In the genomic region with DNA sequence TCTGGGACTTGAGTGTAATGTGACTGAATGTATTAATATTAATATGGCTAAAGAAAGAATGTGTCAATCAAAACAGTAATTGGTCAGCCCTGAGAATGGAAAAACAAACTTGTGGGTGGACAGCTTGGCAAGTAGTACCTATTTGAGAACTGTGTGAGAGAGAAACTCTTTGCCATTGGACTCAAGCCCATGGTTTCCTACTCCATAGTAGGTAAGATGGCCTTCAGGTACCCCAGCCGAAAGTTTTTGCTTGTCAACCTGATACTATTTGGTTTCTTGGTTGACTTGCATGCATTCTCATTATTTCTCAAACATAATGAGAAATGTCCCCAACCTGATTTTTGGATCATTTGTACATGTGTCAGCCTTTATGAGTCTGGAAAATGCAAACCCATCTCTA, we compare ENCODE assay signal across 37 cellular contexts.
"Had no signal": no experiment of that assay in that cellular context is flagged by ENCODE, and none has a peak within 500 bp of the region (broad histone marks: within the 10 kb centered on the region; RNA-seq: fewer than 3 reads in every experiment).

No MANE protein-coding gene starts in this region.

- H3K27me3 Mint-ChIP-seq: activated naive CD4-positive, alpha-beta T cell treated with anti-CD3 and anti-CD28 coated beads, Interleukin-2, amount 10 ng/mL, durations not matched to agents 7 days and 5 days; activated naive CD4-positive, alpha-beta T cell treated with anti-CD3 and anti-CD28 coated beads, Interleukin-2, amount 50 U/mL, for 24 hours; activated naive CD8-positive, alpha-beta T cell; activated naive CD8-positive, alpha-beta T cell treated with anti-CD3 and anti-CD28 coated beads, Interleukin-2, amount 10 ng/mL, durations not matched to agents 7 days and 5 days; activated naive CD8-positive, alpha-beta T cell treated with anti-CD3 and anti-CD28 coated beads, Interleukin-2, amount 50 U/mL, for 24 hours; activated T-cell treated with anti-CD3 and anti-CD28 coated beads, Interleukin-2, amount 50 U/mL, for 24 hours; activated T-helper 17 cell treated with anti-CD3 and anti-CD28 coated beads, Interleukin-2, amount 50 U/mL, for 72 hours; brain; central memory CD8-positive, alpha-beta T cell had no signal

- H3K4me3 Mint-ChIP-seq: activated naive CD4-positive, alpha-beta T cell treated with anti-CD3 and anti-CD28 coated beads for 36 hours; activated naive CD4-positive, alpha-beta T cell treated with anti-CD3 and anti-CD28 coated beads, Interleukin-2, amount 10 ng/mL, durations not matched to agents 7 days and 5 days; activated naive CD4-positive, alpha-beta T cell treated with anti-CD3 and anti-CD28 coated beads, Interleukin-2, amount 50 U/mL, for 24 hours; activated naive CD8-positive, alpha-beta T cell; activated naive CD8-positive, alpha-beta T cell treated with anti-CD3 and anti-CD28 coated beads, Interleukin-2, amount 10 ng/mL, durations not matched to agents 7 days and 5 days; activated naive CD8-positive, alpha-beta T cell treated with anti-CD3 and anti-CD28 coated beads, Interleukin-2, amount 50 U/mL, for 24 hours; activated T-cell treated with anti-CD3 and anti-CD28 coated beads, Interleukin-2, amount 50 U/mL, for 24 hours; activated T-cell treated with anti-CD3 and anti-CD28 coated beads, Interleukin-2, amount 50 U/mL, for 4 hours; activated T-cell treated with anti-CD3 and anti-CD28 coated beads, Interleukin-2, amount 50 U/mL, for 72 hours; activated T-helper 1 cell treated with anti-CD3 and anti-CD28 coated beads, Interleukin-12 subunit alpha, Interleukin-12 subunit beta, Interleukin-2, Interleukin-4 antibody, amounts not matched to agents 30 ng/mL and 10 ng/mL and 1 ng/mL, durations not matched to agents 14 hours and 24 hours and 36 hours; activated T-helper 17 cell treated with anti-CD3 and anti-CD28 coated beads, Interleukin-2, amount 50 U/mL, for 72 hours; brain; central memory CD8-positive, alpha-beta T cell had no signal

- H3K4me1 Mint-ChIP-seq: activated naive CD4-positive, alpha-beta T cell treated with anti-CD3 and anti-CD28 coated beads, Interleukin-2, amount 10 ng/mL, durations not matched to agents 7 days and 5 days; activated naive CD4-positive, alpha-beta T cell treated with anti-CD3 and anti-CD28 coated beads, Interleukin-2, amount 50 U/mL, for 24 hours; activated naive CD8-positive, alpha-beta T cell treated with anti-CD3 and anti-CD28 coated beads, Interleukin-2, amount 10 ng/mL, durations not matched to agents 7 days and 5 days; activated naive CD8-positive, alpha-beta T cell treated with anti-CD3 and anti-CD28 coated beads, Interleukin-2, amount 50 U/mL, for 24 hours; activated T-helper 17 cell treated with anti-CD3 and anti-CD28 coated beads, Interleukin-2, amount 50 U/mL, for 72 hours; brain; central memory CD8-positive, alpha-beta T cell had no signal

- H3K36me3 Mint-ChIP-seq: activated naive CD4-positive, alpha-beta T cell treated with anti-CD3 and anti-CD28 coated beads, Interleukin-2, amount 10 ng/mL, durations not matched to agents 7 days and 5 days; activated naive CD4-positive, alpha-beta T cell treated with anti-CD3 and anti-CD28 coated beads, Interleukin-2, amount 50 U/mL, for 24 hours; activated naive CD4-positive, alpha-beta T cell treated with anti-CD3 and anti-CD28 coated beads, Interleukin-2, amount 50 U/mL, for 72 hours; activated naive CD8-positive, alpha-beta T cell; activated naive CD8-positive, alpha-beta T cell treated with anti-CD3 and anti-CD28 coated beads, Interleukin-2, amount 10 ng/mL, durations not matched to agents 7 days and 5 days; brain had no signal

- FAIRE-seq: astrocyte, bronchial epithelial cell, colon had no signal

- H3K9me3 Mint-ChIP-seq: activated naive CD4-positive, alpha-beta T cell treated with anti-CD3 and anti-CD28 coated beads for 36 hours; activated naive CD4-positive, alpha-beta T cell treated with anti-CD3 and anti-CD28 coated beads, Interleukin-2, amount 10 ng/mL, durations not matched to agents 7 days and 5 days; activated naive CD4-positive, alpha-beta T cell treated with anti-CD3 and anti-CD28 coated beads, Interleukin-2, amount 50 U/mL, for 24 hours; activated naive CD8-positive, alpha-beta T cell treated with anti-CD3 and anti-CD28 coated beads, Interleukin-2, amount 10 ng/mL, durations not matched to agents 7 days and 5 days; activated naive CD8-positive, alpha-beta T cell treated with anti-CD3 and anti-CD28 coated beads, Interleukin-2, amount 50 U/mL, for 24 hours; activated T-cell treated with anti-CD3 and anti-CD28 coated beads, Interleukin-2, amount 50 U/mL, for 24 hours; activated T-cell treated with anti-CD3 and anti-CD28 coated beads, Interleukin-2, amount 50 U/mL, for 4 hours; activated T-helper 1 cell treated with anti-CD3 and anti-CD28 coated beads, Interleukin-12 subunit alpha, Interleukin-12 subunit beta, Interleukin-2, Interleukin-4 antibody, amounts not matched to agents 30 ng/mL and 10 ng/mL and 1 ng/mL, durations not matched to agents 14 hours and 24 hours and 36 hours; activated T-helper 2 cell treated with anti-CD3 and anti-CD28 coated beads, Interferon-gamma antibody, Interleukin-2, Interleukin-4, amounts not matched to agents 10 μg/mL and 5 μg/mL and 100 μg/mL, durations not matched to agents 14 hours and 24 hours and 36 hours; brain had no signal

- ATAC-seq: activated naive CD4-positive, alpha-beta T cell treated with anti-CD3 and anti-CD28 coated beads, Interleukin-2, amount 50 U/mL, for 72 hours; activated naive CD8-positive, alpha-beta T cell treated with anti-CD3 and anti-CD28 coated beads, Interleukin-2, amount 50 U/mL, for 24 hours; activated T-cell treated with anti-CD3 and anti-CD28 coated beads, Interleukin-2, amount 50 U/mL, for 4 hours; activated T-cell treated with anti-CD3 and anti-CD28 coated beads, Interleukin-2, amount 50 U/mL, for 72 hours; activated T-helper 17 cell treated with anti-CD3 and anti-CD28 coated beads, Interleukin-2, amount 50 U/mL, for 72 hours; body of pancreas had no signal

- H3K27ac Mint-ChIP-seq: activated naive CD4-positive, alpha-beta T cell treated with anti-CD3 and anti-CD28 coated beads for 36 hours; activated naive CD4-positive, alpha-beta T cell treated with anti-CD3 and anti-CD28 coated beads, Interleukin-2, amount 10 ng/mL, durations not matched to agents 7 days and 5 days; activated naive CD4-positive, alpha-beta T cell treated with anti-CD3 and anti-CD28 coated beads, Interleukin-2, amount 50 U/mL, for 24 hours; activated naive CD4-positive, alpha-beta T cell treated with anti-CD3 and anti-CD28 coated beads, Interleukin-2, amount 50 U/mL, for 72 hours; activated naive CD8-positive, alpha-beta T cell; activated naive CD8-positive, alpha-beta T cell treated with anti-CD3 and anti-CD28 coated beads, Interleukin-2, amount 10 ng/mL, durations not matched to agents 7 days and 5 days; activated naive CD8-positive, alpha-beta T cell treated with anti-CD3 and anti-CD28 coated beads, Interleukin-2, amount 50 U/mL, for 24 hours; activated T-cell treated with anti-CD3 and anti-CD28 coated beads, Interleukin-2, amount 50 U/mL, for 24 hours; activated T-cell treated with anti-CD3 and anti-CD28 coated beads, Interleukin-2, amount 50 U/mL, for 72 hours; activated T-helper 1 cell treated with anti-CD3 and anti-CD28 coated beads, Interleukin-12 subunit alpha, Interleukin-12 subunit beta, Interleukin-2, Interleukin-4 antibody, amounts not matched to agents 30 ng/mL and 10 ng/mL and 1 ng/mL, durations not matched to agents 14 hours and 24 hours and 36 hours; activated T-helper 17 cell treated with anti-CD3 and anti-CD28 coated beads, Interleukin-2, amount 50 U/mL, for 72 hours; activated T-helper 2 cell treated with anti-CD3 and anti-CD28 coated beads, Interferon-gamma antibody, Interleukin-2, Interleukin-4, amounts not matched to agents 10 μg/mL and 5 μg/mL and 100 μg/mL, durations not matched to agents 14 hours and 24 hours and 36 hours; brain had no signal

- DNase-seq: activated effector memory CD4-positive, alpha-beta T cell treated with anti-CD3 and anti-CD28 coated beads, Interleukin-2, amount 50 U/mL, for 16 hours; activated effector memory CD4-positive, alpha-beta T cell treated with Interleukin-2 at 50 U/mL for 16 hours; activated gamma-delta T cell; activated gamma-delta T cell treated with Interleukin-2 at 50 U/mL for 16 hours; activated naive CD4-positive, alpha-beta T cell; activated naive CD4-positive, alpha-beta T cell treated with anti-CD3 and anti-CD28 coated beads for 36 hours; activated naive CD4-positive, alpha-beta T cell treated with anti-CD3 and anti-CD28 coated beads, Interleukin-2, amount 10 ng/mL, durations not matched to agents 7 days and 5 days; activated naive CD4-positive, alpha-beta T cell treated with anti-CD3 and anti-CD28 coated beads, Interleukin-2, amount 50 U/mL, for 16 hours; activated naive CD4-positive, alpha-beta T cell treated with Interleukin-2 at 50 U/mL for 16 hours; activated naive CD8-positive, alpha-beta T cell treated with anti-CD3 and anti-CD28 coated beads, Interleukin-2, amount 10 ng/mL, durations not matched to agents 7 days and 5 days; activated naive CD8-positive, alpha-beta T cell treated with anti-CD3 and anti-CD28 coated beads, Interleukin-2, amount 50 U/mL, for 24 hours; activated T-cell treated with anti-CD3 and anti-CD28 coated beads, Interleukin-2, amount 50 U/mL, for 1 hour; activated T-cell treated with anti-CD3 and anti-CD28 coated beads, Interleukin-2, amount 50 U/mL, for 24 hours; activated T-cell treated with anti-CD3 and anti-CD28 coated beads, Interleukin-2, amount 50 U/mL, for 4 hours; activated T-cell treated with anti-CD3 and anti-CD28 coated beads, Interleukin-2, amount 50 U/mL, for 48 hours; activated T-cell treated with anti-CD3 and anti-CD28 coated beads, Interleukin-2, amount 50 U/mL, for 72 hours; adrenal gland; amniotic stem cell; amygdala; anterior cingulate cortex; aorta; body of pancreas; brain microvascular endothelial cell; caudate nucleus; central memory CD4-positive, alpha-beta T cell; cerebellar nuclear complex had no signal
